Comparison of ENCODE assay signal across 8 cellular contexts in genomic region chr4:110515676-110516075, GRCh38. TPM values are rescaled to one million over a fixed set of nuclear protein-coding genes. Genes with fewer than 3 reads are reported as not detected.
DNase-seq lines count a peak whose midpoint lies in the region; ATAC-seq, FAIRE-seq and TF ChIP-seq lines count a peak whose summit lies in the region.

No MANE protein-coding gene starts in this region.

- no peak for TF ChIP-seq RAD21 in K562 (CRISPR knock-in tag; conservative IDR thresholded peaks at IDR 0.05 in 1 of 2, IDR thresholded peaks at IDR 0.05 in 1 of 2)

- H3K4me3 ChIP-seq in Karpas-422 (ENCODE audit: low read length) = peak overlapping the region; percentile 62
- no peak overlapping the region for H3K4me3 ChIP-seq in K562

- POLR2A ChIA-PET in K562 (lab: Yijun Ruan, JAX) = no interaction called here

- no peak overlapping the region for H3K27ac ChIP-seq in Karpas-422 (ENCODE audit: low read length)
- H3K27ac ChIP-seq in K562 (ENCODE audit: extremely low read depth, low read depth, low read length) = no peak overlapping the region

- no peak for DNase-seq in Karpas-422
- peak in 1 of 4 experiments; percentile 2 for DNase-seq in K562 (ENCODE audit: extremely low read depth in 1 of 4, low spot score in 3 of 4)
- peak; percentile 3 for DNase-seq in pons (ENCODE audit: low spot score)
- DNase-seq in NCI-H510A (lab: John Stamatoyannopoulos, UW) = no peak
- no peak for DNase-seq in NCI-H226
- no peak for DNase-seq in HuH-7 (ENCODE audit: low spot score)

- no peak for TF ChIP-seq POLR2A in K562 (conservative IDR thresholded peaks at IDR 0.05)

- intact Hi-C loops in K562 (cut with micrococcal nuclease) = loop anchor here (1.0 to 10.0 kb wide), 4 partner anchors 301 to 1515 kb away; no protein-coding TSS in a partner anchor

- H3K4me1 ChIP-seq in Karpas-422 (ENCODE audit: low read length) (peaks cover 18% of the 10 kb centered on the region), K562 (replicated peaks in 1 of 2; ENCODE audit: control insufficient read depth in 2 of 2, insufficient read depth in 2 of 2, low read length in 2 of 2) (no peaks in the 10 kb centered on the region)

- peak overlapping the region; percentile 77 for H3K4me2 ChIP-seq in Karpas-422 (ENCODE audit: low read depth, low read length, poor library complexity, severe bottlenecking)
- peak overlapping the region; percentile 66; the same call in 1 of the 2 replicates for H3K4me2 ChIP-seq in K562 (ENCODE audit: insufficient read depth, low read length)

- in situ Hi-C loops in K562 (cut with MboI) = loop anchor here (5.0 to 25.0 kb wide), 2 partner anchors 518 to 1103 kb away; no protein-coding TSS in a partner anchor

- no peaks in the 10 kb centered on the region for H4K20me1 ChIP-seq in Karpas-422 (ENCODE audit: insufficient read depth, low read depth, low read length)
- H4K20me1 ChIP-seq in K562 (replicated peaks; ENCODE audit: control insufficient read depth, insufficient read depth, low read length) = no peaks in the 10 kb centered on the region

- TF ChIP-seq EP300 in K562 (IDR thresholded peaks at IDR 0.05; ENCODE audit: low read length) = no peak

- BruUV-seq in K562 (replicated peaks; lab: Mats Ljungman, UMichigan) = no TSS peak

- CTCF ChIA-PET in K562 (lab: Yijun Ruan, JAX; ENCODE audit: low intra/inter-chr PET ratio) = interaction anchor here (0.7 to 10.9 kb wide), 4 partner anchors 172 to 1093 kb away, joined by 4 to 252 read pairs (median 8); no protein-coding TSS in a partner anchor

- H3K9me1 ChIP-seq in K562 (ENCODE audit: control insufficient read depth, insufficient read depth, low read length) = no peaks in the 10 kb centered on the region

- H3K79me2 ChIP-seq in Karpas-422 (ENCODE audit: low read length) = no peaks in the 10 kb centered on the region
- no peaks in the 10 kb centered on the region for H3K79me2 ChIP-seq in K562 (ENCODE audit: control insufficient read depth, insufficient read depth, low read length)

- H3K27me3 ChIP-seq in Karpas-422 (ENCODE audit: low read length) = no peaks in the 10 kb centered on the region
- no peaks in the 10 kb centered on the region for H3K27me3 ChIP-seq in K562 (ENCODE audit: control insufficient read depth in 2 of 2, insufficient read depth in 2 of 2, low read length in 2 of 2)

- H3K9me3 ChIP-seq in Karpas-422 (ENCODE audit: low read length) (no peaks in the 10 kb centered on the region), K562 (replicated peaks; ENCODE audit: control insufficient read depth, insufficient read depth, low read depth, low read length) (no peaks in the 10 kb centered on the region)

- ATAC-seq in GM18502 (IDR thresholded peaks at IDR 0.05; ENCODE audit: poor library complexity, unreplicated experiment) (peak; percentile 29), K562 (peak; percentile 63), HG03135 (IDR thresholded peaks at IDR 0.05; ENCODE audit: unreplicated experiment) (no peak)

- H2AFZ ChIP-seq in Karpas-422 (ENCODE audit: low read length) (peak overlapping the region; percentile 50), K562 (ENCODE audit: low read depth, low read length) (peak overlapping the region; percentile 72; the same call in 1 of the 2 replicates)

- H3K36me3 ChIP-seq in Karpas-422 (ENCODE audit: insufficient read depth, low read length) = no peaks in the 10 kb centered on the region
- no peaks in the 10 kb centered on the region for H3K36me3 ChIP-seq in K562 (ENCODE audit: control insufficient read depth, insufficient read depth, low read length)

- no peaks in the 10 kb centered on the region for H3K9me2 ChIP-seq in Karpas-422 (replicated peaks; ENCODE audit: insufficient read depth, low read length)

- FAIRE-seq in K562 (lab: Jason Lieb, UNC) = no peak

- TF ChIP-seq CTCF in K562 (IDR thresholded peaks at IDR 0.05 in 2 of 3, conservative IDR thresholded peaks at IDR 0.05 in 1 of 3; ENCODE audit: insufficient read depth in 2 of 3, low read depth in 1 of 3, low read length in 3 of 3) = no peak

- WGBS in K562 (ENCODE audit: insufficient coverage, low coverage, missing lambda C conversion rate) = 0% methylated on average over 5 of the region's 5 CpGs

- peak overlapping the region; percentile 50 for H3K9ac ChIP-seq in Karpas-422 (ENCODE audit: low read length)
- no peak overlapping the region for H3K9ac ChIP-seq in K562 (ENCODE audit: insufficient read depth in 1 of 2, low read depth in 2 of 2, low read length in 2 of 2)

TF ChIP-seq in K562, 482 proteins besides CTCF, POLR2A, EP300 and RAD21:
- TF ChIP-seq ZNF408 (CRISPR knock-in tag; IDR thresholded peaks at IDR 0.05; ENCODE audit: low read depth) (no peak), U2AF1 (optimal IDR thresholded peaks at IDR 0.05; ENCODE audit: low read depth, low read length) (no peak), SREBF1 (IDR thresholded peaks at IDR 0.05; ENCODE audit: borderline replicate concordance, low read depth, low read length) (no peak), ZC3H4 (CRISPR knock-in tag; IDR thresholded peaks at IDR 0.05; ENCODE audit: borderline replicate concordance) (no peak)
- TF ChIP-seq, protein P1, sequence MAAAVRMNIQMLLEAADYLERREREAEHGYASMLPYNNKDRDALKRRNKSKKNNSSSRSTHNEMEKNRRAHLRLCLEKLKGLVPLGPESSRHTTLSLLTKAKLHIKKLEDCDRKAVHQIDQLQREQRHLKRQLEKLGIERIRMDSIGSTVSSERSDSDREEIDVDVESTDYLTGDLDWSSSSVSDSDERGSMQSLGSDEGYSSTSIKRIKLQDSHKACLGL (CRISPR knock-in tag; IDR thresholded peaks at IDR 0.05; ENCODE audit: borderline replicate concordance, poor library complexity, severe bottlenecking) = no peak

RNA-seq across cellular contexts. Expression of gene ENPEP, which starts 39.7 kb away (rescaled TPM):
- not detected in 2 replicates for total RNA-seq in Karpas-422 (2014; rRNA removed; shearing (Covaris generic); ENCODE audit: low replicate concordance)
- not detected in 2 replicates for total RNA-seq in K562 (2011; cell fraction: chromatin; rRNA removed; ENCODE audit: low replicate concordance)
- not detected in 2 replicates for total RNA-seq in K562 (2011; cell fraction: nucleolus; rRNA removed)
- not detected in 2 replicates for total RNA-seq in K562 (2011; cell fraction: nucleoplasm; rRNA removed)
- total RNA-seq in K562 (2014; rRNA removed) = not detected in 2 replicates
- total RNA-seq in K562 (2014; rRNA removed; fragmentation: Illumina TruSeq; extraction: Trizol) = not detected in 2 replicates
- total RNA-seq in K562 (2015; rRNA removed; fragmentation: Illumina TruSeq; extraction: Trizol) = 0.04 TPM in 1 of 2 replicates, not detected in the other
- total RNA-seq in K562 (2021) = not detected in 2 replicates
- polyA plus RNA-seq in K562 (2011; rRNA removed) = 0.01 TPM in 1 of 2 replicates, not detected in the other
- not detected in 2 replicates for polyA plus RNA-seq in K562 (2011; cell fraction: cytosol; rRNA removed)
- not detected in 2 replicates for polyA plus RNA-seq in K562 (2011; cell fraction: nucleus; rRNA removed)
- 0.05 and 0.14 TPM in 2 replicates for polyA plus RNA-seq in K562 (2012)
- polyA plus RNA-seq in K562 (2014; fragmentation: Illumina TruSeq; extraction: Trizol) = not detected in 2 replicates
- not detected for polyA plus RNA-seq in K562 (2014; fragmentation: Nextera tagmentation; extraction: Ambion mirVana)
- polyA plus RNA-seq in K562 (2014; rRNA removed) = 0.01 TPM in 1 of 2 replicates, not detected in the other
- 0.12 TPM in 1 of 2 replicates, not detected in the other for polyA minus RNA-seq in K562 (2011; rRNA and poly(A)+ RNA removed)
- polyA minus RNA-seq in K562 (2011; cell fraction: cytosol; rRNA and poly(A)+ RNA removed) = not detected in 2 replicates
- not detected in 2 replicates for polyA minus RNA-seq in K562 (2011; cell fraction: nucleus; rRNA and poly(A)+ RNA removed)
